Comparison of ENCODE assay signal across 9 cellular contexts in the genomic region with DNA sequence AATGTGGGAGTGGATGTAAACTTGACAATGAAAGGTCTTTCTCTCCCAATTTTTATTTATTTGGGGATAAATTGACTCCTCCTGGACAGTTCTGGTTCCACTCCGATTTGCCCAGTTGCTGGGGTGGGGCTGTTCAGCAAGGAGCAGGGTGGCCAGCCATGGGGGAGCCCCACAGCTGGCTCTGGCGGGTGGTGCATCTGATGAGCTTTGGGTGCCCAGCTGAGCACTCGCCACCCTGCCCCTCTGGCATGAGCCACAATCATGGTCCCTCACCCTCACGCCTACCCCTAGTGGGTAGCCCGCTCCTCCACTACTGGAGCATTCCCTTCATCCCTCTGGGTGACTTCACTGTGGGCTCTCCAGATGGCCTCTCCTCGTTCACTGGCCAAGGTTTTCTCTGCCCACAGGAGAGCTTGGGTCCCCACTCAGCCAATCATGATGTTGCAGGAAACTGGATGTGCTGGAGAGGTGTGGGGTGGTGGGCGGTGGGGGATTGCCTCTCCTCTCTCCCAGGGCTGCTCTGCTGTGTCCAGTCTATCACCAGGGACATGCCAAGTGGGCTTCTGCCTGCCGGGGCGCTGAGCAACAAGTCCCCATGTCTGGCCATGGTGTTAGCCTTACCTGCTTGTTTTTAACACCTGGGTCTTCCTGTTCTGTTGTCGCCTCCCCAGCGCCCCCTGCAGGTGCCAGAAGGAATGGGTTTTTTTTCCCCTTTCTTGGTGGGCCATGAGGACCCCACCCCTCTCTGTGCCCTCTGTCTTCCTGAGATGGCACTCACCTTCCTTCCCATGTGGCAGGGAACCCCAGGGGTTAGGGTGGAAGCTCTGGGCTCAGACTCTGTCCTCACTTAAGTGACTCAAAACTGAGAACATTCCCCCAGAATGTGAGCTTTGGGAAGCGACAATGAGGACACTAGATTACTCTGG. TPM values are rescaled to one million over a fixed set of nuclear protein-coding genes. Genes with fewer than 3 reads are reported as not detected.
DNase-seq lines count a peak whose midpoint lies in the region; ATAC-seq and TF ChIP-seq lines count a peak whose summit lies in the region.
"Had no signal": no experiment of that assay in that cellular context is flagged by ENCODE, and none has a peak within 500 bp of the region (broad histone marks: within the 10 kb centered on the region; RNA-seq: fewer than 3 reads in every experiment).

No MANE protein-coding gene starts in this region.

- H3K9ac ChIP-seq in Loucy (ENCODE audit: low read depth, low read length, poor library complexity, severe bottlenecking): no peak overlapping the region

- POLR2A ChIA-PET in CD8-positive, alpha-beta memory T cell (lab: Charles Lee): no interaction called here

- no peaks in the 10 kb centered on the region for H4K20me1 ChIP-seq in Loucy (ENCODE audit: insufficient read depth, low read length, poor library complexity, severe bottlenecking)

- peaks cover 2 to 4% (median 3%) of the 10 kb centered on the region in 3 donors for H3K36me3 Mint-ChIP-seq in CD8-positive, alpha-beta memory T cell
- H3K36me3 Mint-ChIP-seq in brain (peaks cover 12% of the 10 kb centered on the region), nephron progenitor cell (ENCODE audit: low read depth) (no peaks in the 10 kb centered on the region)

- H3K4me3 Mint-ChIP-seq in CD8-positive, alpha-beta memory T cell: peak overlapping the region in 1 of 7 donors; percentile 63
- H3K4me3 Mint-ChIP-seq in brain: peak overlapping the region in 1 of 5 experiments; percentile 31
- H3K4me3 Mint-ChIP-seq in nephron progenitor cell: no peak overlapping the region

- peak in 4 of 5 donors; percentile 16 to 48 (median 28) for DNase-seq in CD8-positive, alpha-beta memory T cell
- DNase-seq in nephron progenitor cell (peak; percentile 56), GOT3 (lab: John Stamatoyannopoulos, UW) (no peak), substantia nigra (lab: John Stamatoyannopoulos, UW) (no peak)

- H3F3A ChIP-seq in Loucy (ENCODE audit: low read depth): no peaks in the 10 kb centered on the region

- no peak overlapping the region for H3K27ac ChIP-seq in CD8-positive, alpha-beta memory T cell (ENCODE audit: low read depth, low read length)
- H3K27ac ChIP-seq in substantia nigra (ENCODE audit: low read depth, low read length, poor library complexity, severe bottlenecking): no peak overlapping the region

- peaks cover 10 to 19% (median 11%) of the 10 kb centered on the region in 3 donors for H3K4me1 Mint-ChIP-seq in CD8-positive, alpha-beta memory T cell
- H3K4me1 Mint-ChIP-seq in brain (peaks cover 22% of the 10 kb centered on the region), nephron progenitor cell (peaks cover 31% of the 10 kb centered on the region)

- no peaks in the 10 kb centered on the region for H3K36me3 ChIP-seq in CD8-positive, alpha-beta memory T cell (ENCODE audit: insufficient read depth, low read length)
- H3K36me3 ChIP-seq in Loucy (ENCODE audit: insufficient read depth, low read length): no peaks in the 10 kb centered on the region

- H2AFZ ChIP-seq in Loucy (ENCODE audit: low read length): peak overlapping the region; percentile 37; the same call in 1 of the 2 replicates

- ATAC-seq in HG03175 (IDR thresholded peaks at IDR 0.05; ENCODE audit: unreplicated experiment) (no peak), GM18867 (IDR thresholded peaks at IDR 0.05; ENCODE audit: unreplicated experiment) (no peak)

- no peak overlapping the region for H3K4me3 ChIP-seq in CD8-positive, alpha-beta memory T cell (ENCODE audit: low read length)
- H3K4me3 ChIP-seq in Loucy (ENCODE audit: low read length, poor library complexity, severe bottlenecking): no peak overlapping the region

- peaks cover 19% of the 10 kb centered on the region for H3K4me1 ChIP-seq in CD8-positive, alpha-beta memory T cell (ENCODE audit: insufficient read depth, low read length)
- H3K4me1 ChIP-seq in Loucy (ENCODE audit: insufficient read depth, low read length, poor library complexity, severe bottlenecking): peaks cover 10% of the 10 kb centered on the region

- no peak overlapping the region for H3K27ac Mint-ChIP-seq in CD8-positive, alpha-beta memory T cell
- H3K27ac Mint-ChIP-seq in brain: no peak overlapping the region
- H3K27ac Mint-ChIP-seq in nephron progenitor cell: no peak overlapping the region

- H3K9me3 ChIP-seq in CD8-positive, alpha-beta memory T cell (ENCODE audit: low read length): no peaks in the 10 kb centered on the region
- no peaks in the 10 kb centered on the region for H3K9me3 ChIP-seq in Loucy (ENCODE audit: insufficient read depth, low read depth, low read length)

- no peaks in the 10 kb centered on the region for H3K9me3 Mint-ChIP-seq in CD8-positive, alpha-beta memory T cell
- H3K9me3 Mint-ChIP-seq in brain (no peaks in the 10 kb centered on the region), nephron progenitor cell (no peaks in the 10 kb centered on the region)

- peak; percentile 89 for TF ChIP-seq CTCF in Loucy (conservative IDR thresholded peaks at IDR 0.05; ENCODE audit: low read length)
- peak; percentile 35 to 72 for TF ChIP-seq CTCF in brain (conservative IDR thresholded peaks at IDR 0.05)
- peak; percentile 75 for TF ChIP-seq CTCF in nephron progenitor cell (IDR thresholded peaks at IDR 0.05)

- CTCF ChIA-PET in CD8-positive, alpha-beta memory T cell (lab: Charles Lee): interaction anchor here (0.8 to 1.7 kb wide), 7 partner anchors 9 to 171 kb away, joined by 3 to 12 read pairs (median 3); no protein-coding TSS in a partner anchor

- H3K27me3 Mint-ChIP-seq in CD8-positive, alpha-beta memory T cell: peaks cover 19 to 43% of the 10 kb centered on the region in 2 donors
- H3K27me3 Mint-ChIP-seq in brain (peaks cover 25% of the 10 kb centered on the region), nephron progenitor cell (ENCODE audit: low read depth, poor library complexity) (peaks cover 77% of the 10 kb centered on the region)

- peak overlapping the region; percentile 42 for H3K4me2 ChIP-seq in Loucy (ENCODE audit: low read depth, low read length, poor library complexity, severe bottlenecking)

- H3K79me2 ChIP-seq in Loucy (ENCODE audit: insufficient read depth, low read length): no peaks in the 10 kb centered on the region

- H3K9me2 ChIP-seq in Loucy (replicated peaks; ENCODE audit: low read depth, low read length): no peaks in the 10 kb centered on the region

- peaks cover 21% of the 10 kb centered on the region for H3K27me3 ChIP-seq in CD8-positive, alpha-beta memory T cell (ENCODE audit: insufficient read depth, low read length, poor library complexity, severe bottlenecking)
- no peaks in the 10 kb centered on the region for H3K27me3 ChIP-seq in Loucy (ENCODE audit: insufficient read depth, low read length, poor library complexity, severe bottlenecking)

RNA-seq across cellular contexts. Expression of a gene that starts 3.4 kb away (rescaled TPM):
- under 1 TPM; 0.07 to 0.20 TPM for total RNA-seq in CD8-positive, alpha-beta memory T cell
- polyA plus RNA-seq in CD8-positive, alpha-beta memory T cell: not detected
- polyA plus RNA-seq in brain (ENCODE audit: insufficient read depth, low read depth, low replicate concordance): 31.8 TPM
- total RNA-seq: HT1080 had no signal

RNA-seq across cellular contexts. Expression of a gene that starts 42.6 kb away (rescaled TPM):
- under 1 TPM in 1 of 2 experiments, not detected in 1; 0.04 TPM for total RNA-seq in CD8-positive, alpha-beta memory T cell
- polyA plus RNA-seq in CD8-positive, alpha-beta memory T cell: not detected
- 3.1 TPM for polyA plus RNA-seq in brain (ENCODE audit: insufficient read depth, low read depth, low replicate concordance)
- total RNA-seq: HT1080 had no signal

Comparison
In these comparisons a context has a peak if more than half of its experiments do, and no peak if none do; other contexts are left out.
1. DNase-seq: peak in CD8-positive, alpha-beta memory T cell (4 of 5) and nephron progenitor cell (single experiment); none in GOT3 (single experiment) and substantia nigra (0 of 49).
2. RNA of a gene that starts 3.4 kb away (polyA plus RNA-seq): 31.8 TPM in brain (single experiment); not detected in CD8-positive, alpha-beta memory T cell (single experiment); every median in the first group is over 10 times any median in the second.
3. Peak in every context shown above with its lines, with median percentiles within 50 percentile points of each other: CTCF ChIP-seq.